Comparison of ENCODE assay signal across 11 cellular contexts in the genomic region with DNA sequence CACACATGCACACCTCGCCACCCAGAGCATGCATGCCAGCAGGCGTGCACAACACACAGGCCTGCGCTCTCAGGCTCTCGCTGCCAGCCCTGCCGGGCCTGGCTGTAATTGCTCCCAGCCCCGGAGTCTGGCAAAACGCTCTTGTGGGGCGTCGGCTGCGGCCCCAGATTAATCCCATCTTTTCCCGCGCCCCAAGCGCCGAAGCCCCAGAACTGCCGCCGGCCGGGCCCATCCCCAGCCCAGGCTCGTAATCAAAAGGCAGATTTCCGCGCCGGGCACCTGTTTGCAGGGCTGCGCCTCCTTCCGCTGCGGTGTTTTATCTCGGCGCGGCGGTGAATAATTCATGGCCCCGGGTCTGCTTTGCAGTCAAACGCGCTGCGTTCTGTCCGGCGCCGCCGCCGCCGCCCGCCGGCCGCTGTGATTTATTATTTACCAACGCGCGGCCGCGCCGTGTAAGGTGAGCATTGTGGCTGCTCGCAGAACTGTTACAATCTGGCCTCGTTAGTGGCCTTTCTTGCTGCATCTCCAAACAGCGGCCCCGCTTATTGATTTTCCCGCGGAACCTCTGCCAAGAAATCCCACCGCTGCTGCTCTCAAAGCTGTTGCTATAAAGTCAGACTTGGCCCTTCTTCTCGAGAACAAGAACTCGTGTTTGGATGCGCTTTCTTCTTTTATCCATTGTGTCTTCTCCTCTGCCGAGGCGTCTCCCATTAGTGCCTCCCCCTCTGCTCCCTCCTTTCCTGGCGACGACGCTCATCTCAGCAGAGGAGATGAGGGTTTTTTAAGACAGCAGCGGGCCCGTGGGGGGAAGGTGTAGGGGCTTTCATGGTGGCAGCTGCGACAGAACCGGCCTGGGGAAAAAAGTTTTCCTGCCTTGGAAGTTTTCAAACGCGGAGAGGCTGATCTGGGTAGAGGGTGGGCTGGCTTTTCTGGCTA.
DNase-seq lines count a peak whose midpoint lies in the region; ATAC-seq and TF ChIP-seq lines count a peak whose summit lies in the region.
"Had no signal": no experiment of that assay in that cellular context is flagged by ENCODE, and none has a peak within 500 bp of the region (broad histone marks: within the 10 kb centered on the region; RNA-seq: fewer than 3 reads in every experiment).

No MANE protein-coding gene starts in this region.

- H3K4me1 ChIP-seq in iPS-15b (ENCODE audit: control insufficient read depth, insufficient read depth, low read length) = peaks cover 2% of the 10 kb centered on the region

- DNase-seq in activated CD8-positive, alpha-beta memory T cell treated with anti-CD3 and anti-CD28 coated beads, Interleukin-2, amount 50 U/mL, for 48 hours = peak; percentile 49
- no peak for DNase-seq in activated CD8-positive, alpha-beta memory T cell treated with anti-CD3 and anti-CD28 coated beads for 24 hours
- peak; percentile 16 for DNase-seq in activated CD8-positive, alpha-beta T cell treated with anti-CD3 and anti-CD28 coated beads for 36 hours
- DNase-seq in ureter (ENCODE audit: low spot score) (no peak), AG08396 (ENCODE audit: low spot score) (no peak), DMS153 (lab: John Stamatoyannopoulos, UW) (no peak)
- DNase-seq: activated CD8-positive, alpha-beta memory T cell treated with anti-CD3 and anti-CD28 coated beads, Interleukin-2, amount 10 ng/mL, durations not matched to agents 7 days and 5 days; NCI-H526 treated with DMSO at 0.1 percent for 48 hours had no signal

- ATAC-seq in activated CD8-positive, alpha-beta T cell treated with anti-CD3 and anti-CD28 coated beads for 36 hours = no peak
- ATAC-seq: activated CD8-positive, alpha-beta memory T cell treated with anti-CD3 and anti-CD28 coated beads, Interleukin-2, amount 10 ng/mL, durations not matched to agents 7 days and 5 days had no signal

- peaks cover 45% of the 10 kb centered on the region for H3K27me3 Mint-ChIP-seq in activated CD8-positive, alpha-beta T cell treated with anti-CD3 and anti-CD28 coated beads for 36 hours
- peaks cover 49% of the 10 kb centered on the region for H3K27me3 Mint-ChIP-seq in stimulated activated naive CD8-positive, alpha-beta T cell treated with anti-CD3 and anti-CD28 coated beads, Interleukin-15, Interleukin-2, amounts not matched to agents 100 ng/mL and 50 ng/mL, for 24 hours

- H3K9me3 Mint-ChIP-seq in activated CD8-positive, alpha-beta T cell treated with anti-CD3 and anti-CD28 coated beads for 36 hours = no peaks in the 10 kb centered on the region
- no peaks in the 10 kb centered on the region for H3K9me3 Mint-ChIP-seq in stimulated activated naive CD8-positive, alpha-beta T cell treated with anti-CD3 and anti-CD28 coated beads, Interleukin-15, Interleukin-2, amounts not matched to agents 100 ng/mL and 50 ng/mL, for 24 hours

- H3K9me3 ChIP-seq in iPS-15b (ENCODE audit: control insufficient read depth, insufficient read depth, low read length) = no peaks in the 10 kb centered on the region

- peak overlapping the region; percentile 50 for H3K4me3 ChIP-seq in iPS-15b (ENCODE audit: low read depth, low read length)

- H3K27me3 ChIP-seq in iPS-15b (ENCODE audit: control insufficient read depth, insufficient read depth, low read length) = peaks cover 42% of the 10 kb centered on the region

- no peak for TF ChIP-seq CTCF in activated CD8-positive, alpha-beta T cell treated with anti-CD3 and anti-CD28 coated beads for 36 hours (IDR thresholded peaks at IDR 0.05)

- no peaks in the 10 kb centered on the region for H3K36me3 ChIP-seq in iPS-15b (ENCODE audit: control insufficient read depth, insufficient read depth, low read length)

- CTCF ChIA-PET in activated CD8-positive, alpha-beta T cell treated with anti-CD3 and anti-CD28 coated beads for 36 hours (lab: Charles Lee) = no interaction called here

- intact Hi-C loops in activated CD8-positive, alpha-beta T cell treated with anti-CD3 and anti-CD28 coated beads for 36 hours (cut with micrococcal nuclease) = no loop called here

- peaks cover 3% of the 10 kb centered on the region for H3K4me1 Mint-ChIP-seq in activated CD8-positive, alpha-beta T cell treated with anti-CD3 and anti-CD28 coated beads for 36 hours (ENCODE audit: low read depth)
- no peaks in the 10 kb centered on the region for H3K4me1 Mint-ChIP-seq in stimulated activated naive CD8-positive, alpha-beta T cell treated with anti-CD3 and anti-CD28 coated beads, Interleukin-15, Interleukin-2, amounts not matched to agents 100 ng/mL and 50 ng/mL, for 24 hours (ENCODE audit: low read depth)
- H3K4me1 Mint-ChIP-seq: CD4-positive, CD25-positive, alpha-beta regulatory T cell had no signal

- no peak overlapping the region for H3K27ac Mint-ChIP-seq in activated CD8-positive, alpha-beta T cell treated with anti-CD3 and anti-CD28 coated beads for 36 hours
- H3K27ac Mint-ChIP-seq in stimulated activated naive CD8-positive, alpha-beta T cell treated with anti-CD3 and anti-CD28 coated beads, Interleukin-15, Interleukin-2, amounts not matched to agents 100 ng/mL and 50 ng/mL, for 24 hours = no peak overlapping the region
- H3K27ac Mint-ChIP-seq: activated CD8-positive, alpha-beta memory T cell treated with anti-CD3 and anti-CD28 coated beads, Interleukin-2, amount 10 ng/mL, durations not matched to agents 7 days and 5 days; CD4-positive, CD25-positive, alpha-beta regulatory T cell had no signal

- POLR2A ChIA-PET in activated CD8-positive, alpha-beta T cell treated with anti-CD3 and anti-CD28 coated beads for 36 hours (lab: Charles Lee) = no interaction called here

- H3K36me3 Mint-ChIP-seq in activated CD8-positive, alpha-beta T cell treated with anti-CD3 and anti-CD28 coated beads for 36 hours (ENCODE audit: low read depth) = no peaks in the 10 kb centered on the region
- H3K36me3 Mint-ChIP-seq in stimulated activated naive CD8-positive, alpha-beta T cell treated with anti-CD3 and anti-CD28 coated beads, Interleukin-15, Interleukin-2, amounts not matched to agents 100 ng/mL and 50 ng/mL, for 24 hours (ENCODE audit: low read depth) = no peaks in the 10 kb centered on the region
- H3K36me3 Mint-ChIP-seq: activated CD8-positive, alpha-beta memory T cell treated with anti-CD3 and anti-CD28 coated beads, Interleukin-2, amount 10 ng/mL, durations not matched to agents 7 days and 5 days; CD4-positive, CD25-positive, alpha-beta regulatory T cell had no signal

- H3K9ac ChIP-seq in iPS-15b (ENCODE audit: low read depth, low read length) = no peak overlapping the region

- no peak overlapping the region for H3K4me3 Mint-ChIP-seq in activated CD8-positive, alpha-beta T cell treated with anti-CD3 and anti-CD28 coated beads for 36 hours
- H3K4me3 Mint-ChIP-seq in stimulated activated naive CD8-positive, alpha-beta T cell treated with anti-CD3 and anti-CD28 coated beads, Interleukin-15, Interleukin-2, amounts not matched to agents 100 ng/mL and 50 ng/mL, for 24 hours = peak overlapping the region; percentile 18
- H3K4me3 Mint-ChIP-seq: activated CD8-positive, alpha-beta memory T cell treated with anti-CD3 and anti-CD28 coated beads, Interleukin-2, amount 10 ng/mL, durations not matched to agents 7 days and 5 days; CD4-positive, CD25-positive, alpha-beta regulatory T cell had no signal

Comparison
In these comparisons a context has a peak if more than half of its experiments do, and no peak if none do; other contexts are left out.
1. DNase-seq: peak in activated CD8-positive, alpha-beta memory T cell treated with anti-CD3 and anti-CD28 coated beads, Interleukin-2, amount 50 U/mL, for 48 hours (single experiment) and activated CD8-positive, alpha-beta T cell treated with anti-CD3 and anti-CD28 coated beads for 36 hours (single experiment); none in activated CD8-positive, alpha-beta memory T cell treated with anti-CD3 and anti-CD28 coated beads for 24 hours (single experiment), ureter (single experiment), AG08396 (single experiment) and DMS153 (single experiment).